Comparison of ENCODE assay signal across 1 cellular context in the genomic region with DNA sequence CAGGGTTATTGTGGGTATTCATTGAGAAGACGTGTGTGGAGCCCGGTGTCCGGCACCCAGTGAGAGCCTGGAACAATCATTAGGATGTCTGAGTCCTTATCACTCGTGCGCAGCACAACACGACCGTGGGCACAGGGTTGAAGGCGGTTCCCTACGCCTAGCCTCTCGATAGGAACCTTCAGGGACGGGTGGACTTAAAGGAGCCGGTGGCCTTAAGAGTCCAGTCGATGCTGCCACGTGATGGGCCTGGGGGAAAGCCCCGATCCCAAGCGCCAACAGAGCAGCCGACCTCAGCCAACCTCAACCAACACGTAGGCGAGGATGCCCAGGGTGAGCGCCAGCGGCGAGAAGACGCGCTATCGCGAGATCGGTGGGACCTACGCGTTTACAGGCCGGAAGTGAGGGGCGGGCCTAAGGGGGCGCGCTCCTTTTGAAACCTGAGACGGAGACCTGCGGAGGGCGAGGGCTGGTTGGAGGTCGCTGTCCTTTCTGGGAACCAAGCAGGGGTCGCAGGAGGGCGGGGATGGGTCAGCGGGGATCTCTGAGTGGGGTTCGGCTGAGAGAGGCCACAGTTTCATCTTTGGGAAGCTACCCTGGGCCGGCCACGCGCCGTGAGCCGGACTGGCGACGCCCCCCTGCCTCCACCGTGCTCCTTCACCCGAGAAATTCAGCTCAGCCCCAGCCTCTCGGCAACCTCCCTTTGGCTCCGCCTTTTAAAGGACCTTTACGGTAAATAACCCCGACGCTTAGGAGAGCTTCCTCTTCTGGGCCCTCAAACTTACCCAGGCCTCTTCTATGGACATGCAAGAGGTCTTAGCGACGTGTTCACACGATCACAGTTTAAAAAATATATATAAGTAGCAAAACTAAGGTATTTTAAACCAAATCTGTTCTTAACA.
TF ChIP-seq lines count a peak whose summit lies in the region.

No MANE protein-coding gene starts in this region.

TF ChIP-seq in HepG2, 621 proteins besides CTCF, POLR2A, EP300 and RAD21 (continued from another document and continues in another):
- TF ChIP-seq, protein P1, sequence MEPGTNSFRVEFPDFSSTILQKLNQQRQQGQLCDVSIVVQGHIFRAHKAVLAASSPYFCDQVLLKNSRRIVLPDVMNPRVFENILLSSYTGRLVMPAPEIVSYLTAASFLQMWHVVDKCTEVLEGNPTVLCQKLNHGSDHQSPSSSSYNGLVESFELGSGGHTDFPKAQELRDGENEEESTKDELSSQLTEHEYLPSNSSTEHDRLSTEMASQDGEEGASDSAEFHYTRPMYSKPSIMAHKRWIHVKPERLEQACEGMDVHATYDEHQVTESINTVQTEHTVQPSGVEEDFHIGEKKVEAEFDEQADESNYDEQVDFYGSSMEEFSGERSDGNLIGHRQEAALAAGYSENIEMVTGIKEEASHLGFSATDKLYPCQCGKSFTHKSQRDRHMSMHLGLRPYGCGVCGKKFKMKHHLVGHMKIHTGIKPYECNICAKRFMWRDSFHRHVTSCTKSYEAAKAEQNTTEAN (CRISPR knock-in tag; conservative IDR thresholded peaks at IDR 0.05) = 0 out of 2 replicates have a peak, but pooled peaks have one; percentile 35
- peak; percentile 93; the same call in 1 of the 2 replicates for TF ChIP-seq ARHGAP35 (CRISPR knock-in tag; IDR thresholded peaks at IDR 0.05; ENCODE audit: borderline replicate concordance)
- TF ChIP-seq CSRNP2 (CRISPR knock-in tag; conservative IDR thresholded peaks at IDR 0.05; ENCODE audit: low read depth) = no peak
- TF ChIP-seq ZNF274 (CRISPR knock-in tag; IDR thresholded peaks at IDR 0.05) = peak; percentile 85; the same call in 1 of the 2 replicates
- TF ChIP-seq ARID2 (CRISPR knock-in tag; IDR thresholded peaks at IDR 0.05; ENCODE audit: borderline replicate concordance) = peak; percentile 58; the same call in 1 of the 2 replicates
- peak; percentile 83 for TF ChIP-seq POLR2G (IDR thresholded peaks at IDR 0.05; ENCODE audit: low read depth, low read length)
- TF ChIP-seq CBX1 (IDR thresholded peaks at IDR 0.05; ENCODE audit: low read depth) = peak; percentile 77
- TF ChIP-seq CC2D1A (CRISPR knock-in tag; IDR thresholded peaks at IDR 0.05) = peak; percentile 96
- peak; percentile 100 for TF ChIP-seq E2F5 (CRISPR knock-in tag; conservative IDR thresholded peaks at IDR 0.05)
- TF ChIP-seq ZNF878 (CRISPR knock-in tag; IDR thresholded peaks at IDR 0.05) = peak; percentile 83; the same call in 1 of the 2 replicates
- TF ChIP-seq ZNF329 (CRISPR knock-in tag; IDR thresholded peaks at IDR 0.05; ENCODE audit: low read depth) = no peak
- TF ChIP-seq ZNF576 (CRISPR knock-in tag; IDR thresholded peaks at IDR 0.05) = peak; percentile 82; the same call in 1 of the 2 replicates
- TF ChIP-seq GZF1 (CRISPR knock-in tag; IDR thresholded peaks at IDR 0.05) = peak; percentile 53; the same call in 1 of the 2 replicates
- 0 out of 2 replicates have a peak, but pooled peaks have one; percentile 73 for TF ChIP-seq ZNF775 (CRISPR knock-in tag; IDR thresholded peaks at IDR 0.05; ENCODE audit: borderline replicate concordance)
- no peak for TF ChIP-seq ZFP62 (CRISPR knock-in tag; IDR thresholded peaks at IDR 0.05)
- TF ChIP-seq, protein P2, sequence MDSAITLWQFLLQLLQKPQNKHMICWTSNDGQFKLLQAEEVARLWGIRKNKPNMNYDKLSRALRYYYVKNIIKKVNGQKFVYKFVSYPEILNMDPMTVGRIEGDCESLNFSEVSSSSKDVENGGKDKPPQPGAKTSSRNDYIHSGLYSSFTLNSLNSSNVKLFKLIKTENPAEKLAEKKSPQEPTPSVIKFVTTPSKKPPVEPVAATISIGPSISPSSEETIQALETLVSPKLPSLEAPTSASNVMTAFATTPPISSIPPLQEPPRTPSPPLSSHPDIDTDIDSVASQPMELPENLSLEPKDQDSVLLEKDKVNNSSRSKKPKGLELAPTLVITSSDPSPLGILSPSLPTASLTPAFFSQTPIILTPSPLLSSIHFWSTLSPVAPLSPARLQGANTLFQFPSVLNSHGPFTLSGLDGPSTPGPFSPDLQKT (CRISPR knock-in tag; IDR thresholded peaks at IDR 0.05; ENCODE audit: borderline replicate concordance) = peak; percentile 91; the same call in 1 of the 2 replicates
- TF ChIP-seq ATF7 (IDR thresholded peaks at IDR 0.05) = no peak
- TF ChIP-seq ATF7 (CRISPR knock-in tag; IDR thresholded peaks at IDR 0.05) = peak; percentile 85
- peak; percentile 53 for TF ChIP-seq CEBPG (CRISPR knock-in tag; IDR thresholded peaks at IDR 0.05)
- peak; percentile 95; the same call in 1 of the 2 replicates for TF ChIP-seq NFE2L1 (CRISPR knock-in tag; IDR thresholded peaks at IDR 0.05; ENCODE audit: borderline replicate concordance)
- TF ChIP-seq ZSCAN30 (CRISPR knock-in tag; IDR thresholded peaks at IDR 0.05) = no peak
- TF ChIP-seq MYNN (CRISPR knock-in tag; IDR thresholded peaks at IDR 0.05; ENCODE audit: low read depth) = no peak; the same call in 1 of the 2 replicates
- peak; percentile 84 for TF ChIP-seq KMT2A (CRISPR knock-in tag; IDR thresholded peaks at IDR 0.05)
- TF ChIP-seq ZFP41 (CRISPR knock-in tag; IDR thresholded peaks at IDR 0.05; ENCODE audit: borderline replicate concordance) = peak; percentile 71
- peak; percentile 73 for TF ChIP-seq ZNF770 (CRISPR knock-in tag; IDR thresholded peaks at IDR 0.05)
- no peak for TF ChIP-seq ZC3H4 (CRISPR knock-in tag; IDR thresholded peaks at IDR 0.05; ENCODE audit: borderline replicate concordance)
- TF ChIP-seq ZBTB7A (CRISPR knock-in tag; IDR thresholded peaks at IDR 0.05) = peak; percentile 83; the same call in 1 of the 2 replicates
- peak; percentile 97 for TF ChIP-seq SNAI1 (CRISPR knock-in tag; IDR thresholded peaks at IDR 0.05; ENCODE audit: borderline replicate concordance)
- peak; percentile 65 for TF ChIP-seq ZIK1 (CRISPR knock-in tag; IDR thresholded peaks at IDR 0.05; ENCODE audit: borderline replicate concordance, low read depth)
- TF ChIP-seq FOSL2 (CRISPR knock-in tag; IDR thresholded peaks at IDR 0.05) = peak; percentile 42; the same call in 1 of the 2 replicates
- peak; percentile 92 for TF ChIP-seq SIN3B (IDR thresholded peaks at IDR 0.05; ENCODE audit: low read length)
- peak; percentile 85 for TF ChIP-seq MIER2 (CRISPR knock-in tag; IDR thresholded peaks at IDR 0.05)
- peak; percentile 89 for TF ChIP-seq TCF7 (IDR thresholded peaks at IDR 0.05; ENCODE audit: low read depth)
- TF ChIP-seq HHEX (CRISPR knock-in tag; IDR thresholded peaks at IDR 0.05) = no peak; the same call in 1 of the 2 replicates
- TF ChIP-seq HOXA5 (CRISPR knock-in tag; IDR thresholded peaks at IDR 0.05) = no peak
- TF ChIP-seq, protein P3, sequence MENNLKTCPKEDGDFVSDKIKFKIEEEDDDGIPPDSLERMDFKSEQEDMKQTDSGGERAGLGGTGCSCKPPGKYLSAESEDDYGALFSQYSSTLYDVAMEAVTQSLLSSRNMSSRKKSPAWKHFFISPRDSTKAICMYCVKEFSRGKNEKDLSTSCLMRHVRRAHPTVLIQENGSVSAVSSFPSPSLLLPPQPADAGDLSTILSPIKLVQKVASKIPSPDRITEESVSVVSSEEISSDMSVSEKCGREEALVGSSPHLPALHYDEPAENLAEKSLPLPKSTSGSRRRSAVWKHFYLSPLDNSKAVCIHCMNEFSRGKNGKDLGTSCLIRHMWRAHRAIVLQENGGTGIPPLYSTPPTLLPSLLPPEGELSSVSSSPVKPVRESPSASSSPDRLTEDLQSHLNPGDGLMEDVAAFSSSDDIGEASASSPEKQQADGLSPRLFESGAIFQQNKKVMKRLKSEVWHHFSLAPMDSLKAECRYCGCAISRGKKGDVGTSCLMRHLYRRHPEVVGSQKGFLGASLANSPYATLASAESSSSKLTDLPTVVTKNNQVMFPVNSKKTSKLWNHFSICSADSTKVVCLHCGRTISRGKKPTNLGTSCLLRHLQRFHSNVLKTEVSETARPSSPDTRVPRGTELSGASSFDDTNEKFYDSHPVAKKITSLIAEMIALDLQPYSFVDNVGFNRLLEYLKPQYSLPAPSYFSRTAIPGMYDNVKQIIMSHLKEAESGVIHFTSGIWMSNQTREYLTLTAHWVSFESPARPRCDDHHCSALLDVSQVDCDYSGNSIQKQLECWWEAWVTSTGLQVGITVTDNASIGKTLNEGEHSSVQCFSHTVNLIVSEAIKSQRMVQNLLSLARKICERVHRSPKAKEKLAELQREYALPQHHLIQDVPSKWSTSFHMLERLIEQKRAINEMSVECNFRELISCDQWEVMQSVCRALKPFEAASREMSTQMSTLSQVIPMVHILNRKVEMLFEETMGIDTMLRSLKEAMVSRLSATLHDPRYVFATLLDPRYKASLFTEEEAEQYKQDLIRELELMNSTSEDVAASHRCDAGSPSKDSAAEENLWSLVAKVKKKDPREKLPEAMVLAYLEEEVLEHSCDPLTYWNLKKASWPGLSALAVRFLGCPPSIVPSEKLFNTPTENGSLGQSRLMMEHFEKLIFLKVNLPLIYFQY (CRISPR knock-in tag; IDR thresholded peaks at IDR 0.05; ENCODE audit: borderline replicate concordance) = peak; percentile 18
- no peak for TF ChIP-seq ZNF703 (CRISPR knock-in tag; IDR thresholded peaks at IDR 0.05; ENCODE audit: borderline replicate concordance)
- TF ChIP-seq ZKSCAN8 (CRISPR knock-in tag; IDR thresholded peaks at IDR 0.05; ENCODE audit: borderline replicate concordance) = no peak
- TF ChIP-seq ZNF296 (CRISPR knock-in tag; conservative IDR thresholded peaks at IDR 0.05) = peak; percentile 84
- peak; percentile 82; the same call in 1 of the 2 replicates for TF ChIP-seq NCOA1 (CRISPR knock-in tag; IDR thresholded peaks at IDR 0.05)
- TF ChIP-seq ZSCAN9 (CRISPR knock-in tag; IDR thresholded peaks at IDR 0.05; ENCODE audit: borderline replicate concordance) = no peak
- TF ChIP-seq ZNF839 (CRISPR knock-in tag; IDR thresholded peaks at IDR 0.05; ENCODE audit: borderline replicate concordance) = peak; percentile 95; the same call in 1 of the 2 replicates
- TF ChIP-seq NFIC (IDR thresholded peaks at IDR 0.05; ENCODE audit: low read length) = no peak
- peak; percentile 92 for TF ChIP-seq ZNF160 (CRISPR knock-in tag; IDR thresholded peaks at IDR 0.05)
- TF ChIP-seq CCDC6 (CRISPR knock-in tag; IDR thresholded peaks at IDR 0.05) = peak; percentile 91
- TF ChIP-seq HDAC6 (IDR thresholded peaks at IDR 0.05; ENCODE audit: low read depth, low read length) = no peak
- peak; percentile 94 for TF ChIP-seq ZZZ3 (CRISPR knock-in tag; IDR thresholded peaks at IDR 0.05; ENCODE audit: borderline replicate concordance)
- no peak for TF ChIP-seq SCMH1 (CRISPR knock-in tag; IDR thresholded peaks at IDR 0.05; ENCODE audit: borderline replicate concordance)
- TF ChIP-seq ZSCAN22 (CRISPR knock-in tag; IDR thresholded peaks at IDR 0.05) = no peak
- TF ChIP-seq ZBTB39 (CRISPR knock-in tag; IDR thresholded peaks at IDR 0.05) = no peak
- no peak for TF ChIP-seq FOXK2 (IDR thresholded peaks at IDR 0.05)
- peak; percentile 99 for TF ChIP-seq ZNF205 (CRISPR knock-in tag; IDR thresholded peaks at IDR 0.05)
- TF ChIP-seq PHF8 (CRISPR knock-in tag; IDR thresholded peaks at IDR 0.05) = peak; percentile 90
- TF ChIP-seq MAFK (conservative IDR thresholded peaks at IDR 0.05 in 1 of 2, IDR thresholded peaks at IDR 0.05 in 1 of 2; ENCODE audit: low read length in 2 of 2) = no peak
- TF ChIP-seq MAZ (IDR thresholded peaks at IDR 0.05; ENCODE audit: borderline replicate concordance, low read depth, low read length) = peak; percentile 63
- peak; percentile 93 for TF ChIP-seq MAZ (CRISPR knock-in tag; IDR thresholded peaks at IDR 0.05; ENCODE audit: low read depth)
